ENCODE assay signal across 12 cellular contexts in genomic region chr16:79328327-79329162, GRCh38.
DNase-seq lines count a peak whose midpoint lies in the region; ATAC-seq and TF ChIP-seq lines count a peak whose summit lies in the region.
"Had no signal": no experiment of that assay in that cellular context is flagged by ENCODE, and none has a peak within 500 bp of the region (broad histone marks: within the 10 kb centered on the region; RNA-seq: fewer than 3 reads in every experiment).

No MANE protein-coding gene starts in this region.

- peaks cover 35% of the 10 kb centered on the region for H3K27me3 ChIP-seq in smooth muscle cell (ENCODE audit: low read depth)
- H3K27me3 ChIP-seq in CD4-positive, alpha-beta memory T cell (ENCODE audit: insufficient read depth, low read length) = no peaks in the 10 kb centered on the region
- H3K27me3 ChIP-seq: testis had no signal

- H3K9me3 Mint-ChIP-seq in CD4-positive, alpha-beta memory T cell = no peaks in the 10 kb centered on the region
- H3K9me3 Mint-ChIP-seq: activated CD4-positive, alpha-beta T cell treated with anti-CD3 and anti-CD28 coated beads, Interleukin-2, amount 10 ng/mL, durations not matched to agents 7 days and 5 days; activated T-cell treated with anti-CD3 and anti-CD28 coated beads, Interleukin-2, amount 50 U/mL, for 4 hours had no signal

- H3F3A ChIP-seq in smooth muscle cell (ENCODE audit: low read depth) = no peaks in the 10 kb centered on the region

- H3K9me3 ChIP-seq in smooth muscle cell (replicated peaks; ENCODE audit: low read depth) = no peaks in the 10 kb centered on the region
- no peaks in the 10 kb centered on the region for H3K9me3 ChIP-seq in CD4-positive, alpha-beta memory T cell (ENCODE audit: control insufficient read depth in 1 of 2, low read length in 2 of 2)
- H3K9me3 ChIP-seq: testis had no signal

- peaks cover 14% of the 10 kb centered on the region for H3K4me1 ChIP-seq in smooth muscle cell (ENCODE audit: low read depth)
- H3K4me1 ChIP-seq in CD4-positive, alpha-beta memory T cell (ENCODE audit: insufficient read depth, low read length) = no peaks in the 10 kb centered on the region
- H3K4me1 ChIP-seq: testis had no signal

- peak; percentile 66 for ATAC-seq in left ventricle myocardium superior
- ATAC-seq: activated T-cell treated with anti-CD3 and anti-CD28 coated beads, Interleukin-2, amount 50 U/mL, for 4 hours; HCT116 had no signal

- peak overlapping the region; percentile 44 for H2AFZ ChIP-seq in smooth muscle cell (ENCODE audit: low read depth)

- no peak overlapping the region for H3K9ac ChIP-seq in smooth muscle cell (ENCODE audit: low read depth)

- peaks cover 0 to 2% of the 10 kb centered on the region in 2 donors for H3K27me3 Mint-ChIP-seq in CD4-positive, alpha-beta memory T cell

- H3K36me3 Mint-ChIP-seq in CD4-positive, alpha-beta memory T cell = no peaks in the 10 kb centered on the region

- no peaks in the 10 kb centered on the region for H3K36me3 ChIP-seq in smooth muscle cell (ENCODE audit: low read depth)
- no peaks in the 10 kb centered on the region for H3K36me3 ChIP-seq in CD4-positive, alpha-beta memory T cell (ENCODE audit: insufficient read depth, low read length)

- H3K27ac ChIP-seq in smooth muscle cell (ENCODE audit: low read depth) = no peak overlapping the region
- H3K27ac ChIP-seq in CD4-positive, alpha-beta memory T cell (ENCODE audit: low read depth, low read length) = no peak overlapping the region
- H3K27ac ChIP-seq: testis had no signal

- intact Hi-C loops in left ventricle myocardium superior (cut with micrococcal nuclease) = no loop called here
- intact Hi-C loops in CD4-positive, alpha-beta memory T cell (cut with micrococcal nuclease) = no loop called here

- no peak overlapping the region for H3K4me3 ChIP-seq in smooth muscle cell
- H3K4me3 ChIP-seq in CD4-positive, alpha-beta memory T cell (ENCODE audit: low read length in 2 of 2) = no peak overlapping the region
- H3K4me3 ChIP-seq: testis had no signal

- no peak overlapping the region for H3K27ac Mint-ChIP-seq in CD4-positive, alpha-beta memory T cell
- H3K27ac Mint-ChIP-seq: activated CD4-positive, alpha-beta T cell treated with anti-CD3 and anti-CD28 coated beads, Interleukin-2, amount 10 ng/mL, durations not matched to agents 7 days and 5 days had no signal

- DNase-seq in NOMO-1 treated with DMSO at 0.1 percent for 48 hours (lab: John Stamatoyannopoulos, UW; ENCODE audit: unreplicated experiment) = peak; percentile 32
- no peak for DNase-seq in NOMO-1 treated with dmso at 0.1 percent for 144 hours (lab: John Stamatoyannopoulos, UW; ENCODE audit: unreplicated experiment)
- DNase-seq in RPMI8226 = peak; percentile 11
- no peak for DNase-seq in left ventricle myocardium superior
- DNase-seq in smooth muscle cell (lab: John Stamatoyannopoulos, UW; ENCODE audit: unreplicated experiment) = no peak
- DNase-seq in CD4-positive, alpha-beta memory T cell = no peak
- DNase-seq in stimulated activated CD4-positive, alpha-beta T cell treated with anti-CD3 and anti-CD28 coated beads, Interleukin-4, amount 100 ng/mL, for 4 hours = no peak
- DNase-seq in SHP77 (lab: John Stamatoyannopoulos, UW) = no peak
- DNase-seq: activated CD4-positive, alpha-beta T cell treated with anti-CD3 and anti-CD28 coated beads, Interleukin-2, amount 10 ng/mL, durations not matched to agents 7 days and 5 days; activated T-cell treated with anti-CD3 and anti-CD28 coated beads, Interleukin-2, amount 50 U/mL, for 4 hours; testis had no signal

- no peaks in the 10 kb centered on the region for H4K20me1 ChIP-seq in smooth muscle cell (ENCODE audit: low read depth)

- CTCF ChIA-PET in CD4-positive, alpha-beta memory T cell (lab: Charles Lee; ENCODE audit: partially characterized antibody) = interaction anchor here (0.5 kb wide), 1 partner anchor 274 kb away, joined by 5 read pairs; no protein-coding TSS in a partner anchor

- peaks cover 0 to 9% (median 6%) of the 10 kb centered on the region in 4 donors for H3K4me1 Mint-ChIP-seq in CD4-positive, alpha-beta memory T cell
- H3K4me1 Mint-ChIP-seq: activated CD4-positive, alpha-beta T cell treated with anti-CD3 and anti-CD28 coated beads, Interleukin-2, amount 10 ng/mL, durations not matched to agents 7 days and 5 days had no signal

- TF ChIP-seq CTCF in smooth muscle cell (IDR thresholded peaks at IDR 0.05; ENCODE audit: borderline replicate concordance, insufficient read depth, poor library complexity, severe bottlenecking) = no peak

- POLR2A ChIA-PET in CD4-positive, alpha-beta memory T cell (lab: Charles Lee; ENCODE audit: partially characterized antibody) = interaction anchor here (0.5 to 1.1 kb wide), 4 partner anchors 13 to 274 kb away, joined by 3 read pairs; no protein-coding TSS in a partner anchor

- H3K79me2 ChIP-seq in smooth muscle cell (ENCODE audit: low read depth) = no peaks in the 10 kb centered on the region

- no peak overlapping the region for H3K4me3 Mint-ChIP-seq in CD4-positive, alpha-beta memory T cell
- H3K4me3 Mint-ChIP-seq: activated CD4-positive, alpha-beta T cell treated with anti-CD3 and anti-CD28 coated beads, Interleukin-2, amount 10 ng/mL, durations not matched to agents 7 days and 5 days; activated T-cell treated with anti-CD3 and anti-CD28 coated beads, Interleukin-2, amount 50 U/mL, for 4 hours had no signal

- H3K4me2 ChIP-seq in smooth muscle cell = no peak overlapping the region

- WGBS in smooth muscle cell (ENCODE audit: low lambda C conversion rate) = 49% methylated on average over 8 of the region's 8 CpGs

Comparison
In these comparisons a context has a peak if more than half of its experiments do, and no peak if none do; other contexts are left out.
1. DNase-seq: peak in NOMO-1 treated with DMSO at 0.1 percent for 48 hours (single experiment) and RPMI8226 (single experiment); none in NOMO-1 treated with dmso at 0.1 percent for 144 hours (single experiment), left ventricle myocardium superior (single experiment), smooth muscle cell (single experiment), CD4-positive, alpha-beta memory T cell (0 of 5), stimulated activated CD4-positive, alpha-beta T cell treated with anti-CD3 and anti-CD28 coated beads, Interleukin-4, amount 100 ng/mL, for 4 hours (0 of 2) and SHP77 (0 of 2).